9 cellular contexts compared by ENCODE assay signal in the genomic region with DNA sequence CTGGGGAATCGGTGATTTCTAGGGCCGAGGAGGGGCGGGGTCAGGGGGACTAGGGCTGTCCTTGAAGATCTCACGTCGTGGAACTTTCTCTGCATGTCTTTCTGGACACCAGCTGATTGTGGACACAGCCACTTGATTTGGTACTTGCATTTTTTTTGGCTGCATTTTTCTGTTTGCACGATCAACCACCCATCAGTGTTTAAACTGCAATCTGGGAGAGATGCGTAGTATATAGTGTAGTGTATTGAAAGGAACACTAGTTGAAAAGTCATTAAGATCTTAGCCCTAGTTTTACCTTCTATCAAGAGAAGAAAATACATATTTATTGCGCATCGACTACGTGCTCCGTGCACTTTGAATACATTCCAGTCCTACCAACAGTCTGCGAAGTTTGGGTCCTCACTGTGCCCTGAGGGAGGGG. TPM values are rescaled to one million over a fixed set of nuclear protein-coding genes. Genes with fewer than 3 reads are reported as not detected.
DNase-seq lines count a peak whose midpoint lies in the region; ATAC-seq, FAIRE-seq and TF ChIP-seq lines count a peak whose summit lies in the region.
"Had no signal": no experiment of that assay in that cellular context is flagged by ENCODE, and none has a peak within 500 bp of the region (broad histone marks: within the 10 kb centered on the region; RNA-seq: fewer than 3 reads in every experiment).

No MANE protein-coding gene starts in this region.

- peak; percentile 1 for ATAC-seq in HepG2
- ATAC-seq in HG02981 (IDR thresholded peaks at IDR 0.05; ENCODE audit: unreplicated experiment), result no peak
- ATAC-seq in GM21825 (IDR thresholded peaks at IDR 0.05; ENCODE audit: unreplicated experiment), result no peak

- H3K79me2 ChIP-seq in HepG2 (ENCODE audit: insufficient read depth, low read length), result peaks cover 25% of the 10 kb centered on the region

- H3K4me2 ChIP-seq in HepG2 (ENCODE audit: low read depth, low read length), result peak overlapping the region; percentile 86

- H3K9me3 ChIP-seq in adrenal gland (replicated peaks in 1 of 3), result no peaks in the 10 kb centered on the region
- peaks cover 5% of the 10 kb centered on the region for H3K9me3 ChIP-seq in HepG2 (ENCODE audit: low read length)
- H3K9me3 ChIP-seq in stomach smooth muscle (ENCODE audit: control insufficient read depth in 2 of 2, low read length in 2 of 2), result no peaks in the 10 kb centered on the region

- H3K36me3 ChIP-seq in adrenal gland (replicated peaks in 1 of 2), result no peaks in the 10 kb centered on the region
- H3K36me3 ChIP-seq in HepG2 (replicated peaks in 1 of 2; ENCODE audit: control insufficient read depth in 1 of 2, insufficient read depth in 2 of 2, low read length in 2 of 2), result no peaks in the 10 kb centered on the region
- no peaks in the 10 kb centered on the region for H3K36me3 ChIP-seq in stomach smooth muscle (ENCODE audit: control insufficient read depth in 2 of 2, insufficient read depth in 2 of 2, low read length in 2 of 2)

- no peak for TF ChIP-seq POLR2A in adrenal gland (IDR thresholded peaks at IDR 0.05)
- no peak for TF ChIP-seq POLR2A in HepG2 (IDR thresholded peaks at IDR 0.05; ENCODE audit: insufficient read depth in 1 of 2, low read depth in 2 of 2, low read length in 2 of 2)

- H3K27me3 ChIP-seq in adrenal gland, result no peaks in the 10 kb centered on the region
- H3K27me3 ChIP-seq in HepG2 (ENCODE audit: control insufficient read depth in 1 of 2, insufficient read depth in 2 of 2, low read length in 2 of 2), result no peaks in the 10 kb centered on the region; a peak in 1 of 5 replicates
- no peaks in the 10 kb centered on the region for H3K27me3 ChIP-seq in stomach smooth muscle (ENCODE audit: control insufficient read depth in 1 of 2, insufficient read depth in 2 of 2, low read length in 2 of 2)

- no peak for TF ChIP-seq EP300 in HepG2 (IDR thresholded peaks at IDR 0.05; ENCODE audit: low read depth in 2 of 2, low read length in 2 of 2)
- TF ChIP-seq EP300 in HepG2 (CRISPR knock-in tag; IDR thresholded peaks at IDR 0.05; ENCODE audit: borderline replicate concordance), result no peak

- no peak for TF ChIP-seq RAD21 in HepG2 (CRISPR knock-in tag; IDR thresholded peaks at IDR 0.05)

- in situ Hi-C loops in HepG2 (cut with HindIII; ENCODE audit: extremely low pct_ligation_motif_present, low pct_unique_long_range_greater_than_20kb), result no loop called here

- H3K27ac ChIP-seq in adrenal gland, result peak overlapping the region; percentile 94 to 99 (median 99)
- H3K27ac ChIP-seq in HepG2 (ENCODE audit: extremely low read length, insufficient read depth, low read length), result peak overlapping the region; percentile 90
- H3K27ac ChIP-seq in stomach smooth muscle (ENCODE audit: low read length), result peak overlapping the region; percentile 89

- intact Hi-C loops in adrenal gland (cut with DNase I) (no loop called here), HepG2 (cut with micrococcal nuclease; ENCODE audit: unreplicated experiment) (loop anchor here (5.0 to 10.0 kb wide), 2 partner anchors 173 to 204 kb away; partner anchors contain the start of gene TSPYL1)

- no peaks in the 10 kb centered on the region for H4K20me1 ChIP-seq in HepG2 (ENCODE audit: insufficient read depth, low read length)

- WGBS in adrenal gland, 4 donors, result 1 to 6% (median 3%) methylated on average over 12 of the region's 12 CpGs
- WGBS in HepG2 (ENCODE audit: low lambda C conversion rate), result 5% methylated on average over 12 of the region's 12 CpGs

- peak overlapping the region; percentile 1 for H2AFZ ChIP-seq in HepG2 (ENCODE audit: low read length)

- H3K4me3 ChIP-seq in adrenal gland, result peak overlapping the region; percentile 73 to 97 (median 84)
- peak overlapping the region; percentile 68 to 93 (median 92) for H3K4me3 ChIP-seq in HepG2 (replicated peaks in 1 of 3; ENCODE audit: insufficient read depth in 1 of 3, low read depth in 2 of 3, low read length in 3 of 3)
- peak overlapping the region; percentile 72 to 90 for H3K4me3 ChIP-seq in stomach smooth muscle (ENCODE audit: low read length in 2 of 2)

- TF ChIP-seq CTCF in adrenal gland (IDR thresholded peaks at IDR 0.05), result no peak
- no peak for TF ChIP-seq CTCF in HepG2 (CRISPR knock-in tag; IDR thresholded peaks at IDR 0.05)

- CTCF ChIA-PET in HepG2 (lab: Yijun Ruan, JAX; ENCODE audit: low intra/inter-chr PET ratio, low total read pairs), result interaction anchor here (1.1 to 1.8 kb wide), 2 partner anchors 10 to 91 kb away, joined by 4 to 11 read pairs; no protein-coding TSS in a partner anchor

- FAIRE-seq in HepG2 (lab: Jason Lieb, UNC), result no peak

- BruUV-seq in HepG2 (replicated peaks; lab: Mats Ljungman, UMichigan), result no TSS peak

- POLR2A ChIA-PET in HepG2 (lab: Yijun Ruan, JAX), result interaction anchor here (0.7 to 4.1 kb wide), 20 partner anchors 8 to 118 kb away, joined by 3 to 51 read pairs (median 6); partner anchors contain the start of gene FRK

- H3K4me1 ChIP-seq in adrenal gland (replicated peaks in 1 of 2) (peaks cover 37 to 66% of the 10 kb centered on the region in 2 donors), HepG2 (ENCODE audit: insufficient read depth, low read length) (peaks cover 68% of the 10 kb centered on the region), stomach smooth muscle (ENCODE audit: control insufficient read depth, insufficient read depth, low read length) (peaks cover 15% of the 10 kb centered on the region)

- peak; percentile 70 for DNase-seq in 8988T
- peak; percentile 54 for DNase-seq in HPDE6-E6E7 (ENCODE audit: extremely low spot score)
- peak; percentile 87 to 95 (median 92) for DNase-seq in adrenal gland
- no peak for DNase-seq in HepG2 (ENCODE audit: low spot score)
- no peak for DNase-seq in AG20443 (ENCODE audit: low spot score)

- H3K9ac ChIP-seq in HepG2 (ENCODE audit: insufficient read depth, low read depth, low read length), result peak overlapping the region; percentile 87
- H3K9ac ChIP-seq in stomach smooth muscle (ENCODE audit: low read length in 2 of 2), result peak overlapping the region; percentile 78 to 83

RNA-seq across cellular contexts. Expression of gene NT5DC1, which starts 0.7 kb away (rescaled TPM):
- total RNA-seq in adrenal gland (10 to 100 TPM; 13.7 to 90.9 (median 49.2) TPM), HepG2 (2016; rRNA removed; fragmentation: Illumina TruSeq; extraction: Trizol) (56.1 and 90.6 TPM in 2 replicates)
- polyA plus RNA-seq in adrenal gland (10 to 100 TPM; 16.2 to 45.5 (median 21.2) TPM), HepG2 (2011; rRNA removed) (22.1 and 27.0 TPM in 2 replicates)
- 7.3 and 12.5 TPM in 2 replicates for total RNA-seq in HepG2 (2016; cell fraction: cytosol; rRNA removed; fragmentation: Illumina TruSeq; extraction: Trizol; ENCODE audit: low read depth)
- 54.8 and 88.2 TPM in 2 replicates for total RNA-seq in HepG2 (2016; cell fraction: insoluble cytoplasmic fraction; rRNA removed; fragmentation: Illumina TruSeq; extraction: Trizol)
- 25.6 and 27.4 TPM in 2 replicates for total RNA-seq in HepG2 (2016; cell fraction: membrane; rRNA removed; fragmentation: Illumina TruSeq; extraction: Trizol)
- 46.5 and 53.8 TPM in 2 replicates for total RNA-seq in HepG2 (2016; cell fraction: nucleus; rRNA removed; fragmentation: Illumina TruSeq; extraction: Trizol)
- polyA plus RNA-seq in HepG2 (2011; cell fraction: cytosol; rRNA removed), result 22.4 and 23.3 TPM in 2 replicates
- polyA plus RNA-seq in HepG2 (2011; cell fraction: nucleus; rRNA removed), result 10.3 and 13.1 TPM in 2 replicates
- 28.1 and 28.8 TPM in 2 replicates for polyA plus RNA-seq in HepG2 (2012)
- polyA plus RNA-seq in HepG2 (2016; cell fraction: cytosol; fragmentation: Illumina TruSeq; extraction: Trizol; ENCODE audit: low read depth), result 12.1 and 12.5 TPM in 2 replicates
- polyA plus RNA-seq in HepG2 (2016; cell fraction: insoluble cytoplasmic fraction; fragmentation: Illumina TruSeq; extraction: Trizol; ENCODE audit: low read depth), result 81.9 and 84.6 TPM in 2 replicates
- 21.3 and 21.5 TPM in 2 replicates for polyA plus RNA-seq in HepG2 (2016; cell fraction: membrane; fragmentation: Illumina TruSeq; extraction: Trizol; ENCODE audit: low read depth)
- polyA plus RNA-seq in HepG2 (2016; cell fraction: nucleus; fragmentation: Illumina TruSeq; extraction: Trizol; ENCODE audit: insufficient read depth, low read depth), result 34.4 and 35.2 TPM in 2 replicates
- 22.3 and 35.3 TPM in 2 replicates for polyA minus RNA-seq in HepG2 (2011; rRNA and poly(A)+ RNA removed; ENCODE audit: low replicate concordance)
- polyA minus RNA-seq in HepG2 (2011; cell fraction: cytosol; rRNA and poly(A)+ RNA removed), result 38.6 and 39.5 TPM in 2 replicates
- 40.2 and 44.4 TPM in 2 replicates for polyA minus RNA-seq in HepG2 (2011; cell fraction: nucleus; rRNA and poly(A)+ RNA removed)

RNA-seq across cellular contexts. Expression of gene COL10A1, which starts 24.6 kb away (rescaled TPM):
- total RNA-seq in adrenal gland, result under 1 TPM in 2 of 8 donors, not detected in 6; under 0.01 to 0.12 TPM
- under 1 TPM in 1 of 3 donors, not detected in 2; 0.07 TPM for polyA plus RNA-seq in adrenal gland
- total RNA-seq in HepG2 (2016; rRNA removed; fragmentation: Illumina TruSeq; extraction: Trizol), result not detected in 2 replicates
- not detected in 2 replicates for total RNA-seq in HepG2 (2016; cell fraction: cytosol; rRNA removed; fragmentation: Illumina TruSeq; extraction: Trizol; ENCODE audit: low read depth)
- 0.04 TPM in 1 of 2 replicates, not detected in the other for total RNA-seq in HepG2 (2016; cell fraction: insoluble cytoplasmic fraction; rRNA removed; fragmentation: Illumina TruSeq; extraction: Trizol)
- not detected in 2 replicates for total RNA-seq in HepG2 (2016; cell fraction: membrane; rRNA removed; fragmentation: Illumina TruSeq; extraction: Trizol)
- not detected in 2 replicates for total RNA-seq in HepG2 (2016; cell fraction: nucleus; rRNA removed; fragmentation: Illumina TruSeq; extraction: Trizol)
- 0.07 TPM in 2 replicates for polyA plus RNA-seq in HepG2 (2011; rRNA removed)
- 0.03 and 0.05 TPM in 2 replicates for polyA plus RNA-seq in HepG2 (2011; cell fraction: cytosol; rRNA removed)
- polyA plus RNA-seq in HepG2 (2011; cell fraction: nucleus; rRNA removed), result not detected in 2 replicates
- 0.07 and 0.12 TPM in 2 replicates for polyA plus RNA-seq in HepG2 (2012)
- polyA plus RNA-seq in HepG2 (2016; cell fraction: cytosol; fragmentation: Illumina TruSeq; extraction: Trizol; ENCODE audit: low read depth), result not detected in 2 replicates
- not detected in 2 replicates for polyA plus RNA-seq in HepG2 (2016; cell fraction: insoluble cytoplasmic fraction; fragmentation: Illumina TruSeq; extraction: Trizol; ENCODE audit: low read depth)
- not detected in 2 replicates for polyA plus RNA-seq in HepG2 (2016; cell fraction: membrane; fragmentation: Illumina TruSeq; extraction: Trizol; ENCODE audit: low read depth)
- not detected in 2 replicates for polyA plus RNA-seq in HepG2 (2016; cell fraction: nucleus; fragmentation: Illumina TruSeq; extraction: Trizol; ENCODE audit: insufficient read depth, low read depth)
- 0.30 TPM in 1 of 2 replicates, not detected in the other for polyA minus RNA-seq in HepG2 (2011; rRNA and poly(A)+ RNA removed; ENCODE audit: low replicate concordance)
- not detected in 2 replicates for polyA minus RNA-seq in HepG2 (2011; cell fraction: cytosol; rRNA and poly(A)+ RNA removed)
- polyA minus RNA-seq in HepG2 (2011; cell fraction: nucleus; rRNA and poly(A)+ RNA removed), result 0.13 TPM in 1 of 2 replicates, not detected in the other
- total RNA-seq: lung microvascular endothelial cell had no signal

RNA-seq across cellular contexts. Expression of gene FRK, which starts 40.6 kb away (rescaled TPM):
- 1 to 10 TPM; 1.7 to 4.1 (median 2.9) TPM for total RNA-seq in adrenal gland
- 1 to 10 TPM in 1 of 3 donors, under 1 TPM in 2; 0.30 to 1.9 (median 0.40) TPM for polyA plus RNA-seq in adrenal gland
- total RNA-seq in HepG2 (2016; rRNA removed; fragmentation: Illumina TruSeq; extraction: Trizol), result 2.9 and 4.5 TPM in 2 replicates
- total RNA-seq in HepG2 (2016; cell fraction: cytosol; rRNA removed; fragmentation: Illumina TruSeq; extraction: Trizol; ENCODE audit: low read depth), result 0.51 and 0.62 TPM in 2 replicates
- total RNA-seq in HepG2 (2016; cell fraction: insoluble cytoplasmic fraction; rRNA removed; fragmentation: Illumina TruSeq; extraction: Trizol), result 2.9 and 4.1 TPM in 2 replicates
- total RNA-seq in HepG2 (2016; cell fraction: membrane; rRNA removed; fragmentation: Illumina TruSeq; extraction: Trizol), result 0.86 and 0.93 TPM in 2 replicates
- 6.1 and 6.5 TPM in 2 replicates for total RNA-seq in HepG2 (2016; cell fraction: nucleus; rRNA removed; fragmentation: Illumina TruSeq; extraction: Trizol)
- polyA plus RNA-seq in HepG2 (2011; rRNA removed), result 1.3 and 1.5 TPM in 2 replicates
- 0.56 and 1.2 TPM in 2 replicates for polyA plus RNA-seq in HepG2 (2011; cell fraction: cytosol; rRNA removed)
- polyA plus RNA-seq in HepG2 (2011; cell fraction: nucleus; rRNA removed), result 1.7 and 2.6 TPM in 2 replicates
- 0.65 and 0.80 TPM in 2 replicates for polyA plus RNA-seq in HepG2 (2012)
- polyA plus RNA-seq in HepG2 (2016; cell fraction: cytosol; fragmentation: Illumina TruSeq; extraction: Trizol; ENCODE audit: low read depth), result 0.08 and 0.10 TPM in 2 replicates
- polyA plus RNA-seq in HepG2 (2016; cell fraction: insoluble cytoplasmic fraction; fragmentation: Illumina TruSeq; extraction: Trizol; ENCODE audit: low read depth), result 1.7 and 1.9 TPM in 2 replicates
- 0.18 and 0.27 TPM in 2 replicates for polyA plus RNA-seq in HepG2 (2016; cell fraction: membrane; fragmentation: Illumina TruSeq; extraction: Trizol; ENCODE audit: low read depth)
- polyA plus RNA-seq in HepG2 (2016; cell fraction: nucleus; fragmentation: Illumina TruSeq; extraction: Trizol; ENCODE audit: insufficient read depth, low read depth), result 2.1 and 2.6 TPM in 2 replicates
- polyA minus RNA-seq in HepG2 (2011; rRNA and poly(A)+ RNA removed; ENCODE audit: low replicate concordance), result 5.6 and 8.1 TPM in 2 replicates
- polyA minus RNA-seq in HepG2 (2011; cell fraction: cytosol; rRNA and poly(A)+ RNA removed), result 2.5 and 3.6 TPM in 2 replicates
- 16.5 and 22.3 TPM in 2 replicates for polyA minus RNA-seq in HepG2 (2011; cell fraction: nucleus; rRNA and poly(A)+ RNA removed)

Comparison
In these comparisons a context has a peak if more than half of its experiments do, and no peak if none do; other contexts are left out.
1. DNase-seq: peak in 8988T (single experiment), HPDE6-E6E7 (single experiment) and adrenal gland (7 of 7); none in HepG2 (single experiment) and AG20443 (single experiment).
2. Peak in every context shown above with its lines, with median percentiles within 50 percentile points of each other: H3K27ac ChIP-seq and H3K4me3 ChIP-seq.